In the genomic region with DNA sequence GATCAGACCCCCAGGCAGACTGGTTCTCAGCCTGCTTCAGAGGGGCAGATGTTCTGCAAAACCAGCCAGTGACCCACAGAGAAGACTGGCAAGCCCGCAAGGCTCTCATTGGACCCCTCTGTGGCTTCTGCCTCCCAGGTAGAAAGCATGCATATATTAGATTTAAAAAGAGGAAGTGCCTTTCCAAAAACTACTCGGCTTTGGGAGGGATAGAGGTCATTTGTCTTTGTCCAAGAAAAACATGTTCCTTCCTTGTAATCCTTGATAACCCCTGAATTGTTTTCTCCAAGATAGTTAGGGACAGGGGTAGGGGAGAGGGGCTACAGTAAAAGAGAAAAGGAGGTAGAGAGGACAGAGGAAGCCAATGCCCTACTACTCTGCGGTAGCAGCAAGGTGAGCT, we compare ENCODE assay signal across 29 cellular contexts. TPM values are rescaled to one million over a fixed set of nuclear protein-coding genes. Genes with fewer than 3 reads are reported as not detected.
A peak's percentile ranks its signal among the peaks of the same experiment; 100 is the strongest.
DNase-seq lines count a peak whose midpoint lies in the region; ATAC-seq and TF ChIP-seq lines count a peak whose summit lies in the region.
"Had no signal": no experiment of that assay in that cellular context is flagged by ENCODE, and none has a peak within 500 bp of the region (broad histone marks: within the 10 kb centered on the region; RNA-seq: fewer than 3 reads in every experiment).

No MANE protein-coding gene starts in this region.

- H3K4me1 ChIP-seq in DND-41 (ENCODE audit: insufficient read depth, low read length) (peaks cover 87% of the 10 kb centered on the region), OCI-LY3 (ENCODE audit: low read length) (peaks cover 24% of the 10 kb centered on the region), esophagus muscularis mucosa (peaks cover 0 to 17% (median under 1%) of the 10 kb centered on the region in 4 donors), Peyer's patch (no peaks in the 10 kb centered on the region)
- H3K4me1 ChIP-seq: HAP-1 had no signal

- H3K79me2 ChIP-seq in DND-41 (ENCODE audit: insufficient read depth, low read length) = peaks cover 100% of the 10 kb centered on the region
- peaks cover 22% of the 10 kb centered on the region for H3K79me2 ChIP-seq in OCI-LY3 (ENCODE audit: low read length)

- no peak overlapping the region for H3K4me3 ChIP-seq in DND-41 (ENCODE audit: low read depth in 1 of 2, low read length in 2 of 2)
- no peak overlapping the region for H3K4me3 ChIP-seq in OCI-LY3 (ENCODE audit: low read length)
- H3K4me3 ChIP-seq in esophagus muscularis mucosa = no peak overlapping the region
- H3K4me3 ChIP-seq in Peyer's patch = no peak overlapping the region
- H3K4me3 ChIP-seq: A549, HAP-1, SJCRH30 had no signal

- TF ChIP-seq POLR2A in esophagus muscularis mucosa (IDR thresholded peaks at IDR 0.05; ENCODE audit: low read depth) = no peak
- no peak for TF ChIP-seq POLR2A in Peyer's patch (IDR thresholded peaks at IDR 0.05)

- H3K27me3 Mint-ChIP-seq in endothelial cell (ENCODE audit: unreplicated experiment) = peaks cover 1% of the 10 kb centered on the region
- H3K27me3 Mint-ChIP-seq: T-helper 17 cell had no signal

- intact Hi-C loops in esophagus muscularis mucosa (cut with DNase I) = no loop called here

- no peak for DNase-seq in DND-41
- DNase-seq in KBM-7 = peak; percentile 43
- peak; percentile 14 for DNase-seq in esophagus muscularis mucosa (ENCODE audit: extremely low spot score)
- DNase-seq in NCI-H345 treated with DMSO at 0.1 percent for 48 hours (lab: John Stamatoyannopoulos, UW; ENCODE audit: unreplicated experiment) = no peak
- no peak for DNase-seq in Peyer's patch
- no peak for DNase-seq in endothelial cell (ENCODE audit: low spot score)
- DNase-seq: Caco-2; CD8-positive, alpha-beta T cell; DMS79; GF-D8; GOT3; HFFc6; KG1; MV-4-11; NCI-H1105 treated with DMSO at 0.1 percent for 48 hours; NCI-H146; NCI-H1930; NCI-H2107; NCI-H524 treated with DMSO at 0.1 percent for 48 hours; NCI-H774; PC-3; SJCRH30; T-helper 17 cell had no signal

- H3K9me3 Mint-ChIP-seq in endothelial cell (ENCODE audit: unreplicated experiment) = no peaks in the 10 kb centered on the region
- H3K9me3 Mint-ChIP-seq: HFFc6 had no signal

- WGBS in esophagus muscularis mucosa = 66% methylated on average over 3 of the region's 3 CpGs

- H3K4me2 ChIP-seq in DND-41 (ENCODE audit: insufficient read depth, low read length) (peak overlapping the region; percentile 19), OCI-LY3 (ENCODE audit: low read length) (peak overlapping the region; percentile 54)
- H3K4me2 ChIP-seq: A549 had no signal

- no peak overlapping the region for H3K27ac Mint-ChIP-seq in endothelial cell (ENCODE audit: unreplicated experiment)
- H3K27ac Mint-ChIP-seq: CD8-positive, alpha-beta T cell; HFFc6 had no signal

- H3K27me3 ChIP-seq in DND-41 (ENCODE audit: insufficient read depth, low read length, poor library complexity) (no peaks in the 10 kb centered on the region), OCI-LY3 (ENCODE audit: low read depth, low read length) (no peaks in the 10 kb centered on the region), esophagus muscularis mucosa (no peaks in the 10 kb centered on the region), Peyer's patch (no peaks in the 10 kb centered on the region)
- H3K27me3 ChIP-seq: SJCRH30 had no signal

- no peaks in the 10 kb centered on the region for H3K36me3 Mint-ChIP-seq in endothelial cell (ENCODE audit: low read depth, unreplicated experiment)
- H3K36me3 Mint-ChIP-seq: CD8-positive, alpha-beta T cell had no signal

- H3K4me1 Mint-ChIP-seq in endothelial cell (ENCODE audit: unreplicated experiment) = peaks cover 10% of the 10 kb centered on the region

- H4K20me1 ChIP-seq in DND-41 (ENCODE audit: insufficient read depth, low read length) = peaks cover 42% of the 10 kb centered on the region
- H4K20me1 ChIP-seq in OCI-LY3 (ENCODE audit: insufficient read depth, low read length) = 0 out of 2 replicates have a peak, but pooled peaks cover 5% of the 10 kb centered on the region

- TF ChIP-seq EP300 in esophagus muscularis mucosa (IDR thresholded peaks at IDR 0.05) = no peak

- ATAC-seq in DND-41 (ENCODE audit: insufficient read depth, low read depth) = no peak
- ATAC-seq: A549; CD8-positive, alpha-beta T cell; PC-3; Right ventricle myocardium inferior; SK-N-SH treated with all-trans-retinoic acid at 6 μM for 48 hours; T-helper 17 cell had no signal

- H3K27ac ChIP-seq in DND-41 (ENCODE audit: low read length) (peak overlapping the region; percentile 75), OCI-LY3 (ENCODE audit: low read length) (no peak overlapping the region), esophagus muscularis mucosa (replicated peaks in 1 of 4) (no peak overlapping the region), Peyer's patch (no peak overlapping the region)
- H3K27ac ChIP-seq: A549, C4-2B, SJCRH30 had no signal

- in situ Hi-C loops in KBM-7 (cut with MboI; ENCODE audit: low pct_unique_long_range_greater_than_20kb, low sequenced_read_pairs) = no loop called here

- H3K9ac ChIP-seq in DND-41 (ENCODE audit: low read depth, low read length) = 0 out of 2 replicates have a peak overlapping the region, but pooled peaks have one; percentile 8
- no peak overlapping the region for H3K9ac ChIP-seq in OCI-LY3 (ENCODE audit: low read length)

- no peak overlapping the region for H3K4me3 Mint-ChIP-seq in endothelial cell (ENCODE audit: unreplicated experiment)
- H3K4me3 Mint-ChIP-seq: CD8-positive, alpha-beta T cell; HFFc6; T-helper 17 cell had no signal

- H3K9me3 ChIP-seq in DND-41 (ENCODE audit: insufficient read depth, low read length, severe bottlenecking) (no peaks in the 10 kb centered on the region), OCI-LY3 (ENCODE audit: insufficient read depth, low read length) (0 out of 2 replicates have a peak, but pooled peaks cover 5% of the 10 kb centered on the region), esophagus muscularis mucosa (no peaks in the 10 kb centered on the region), Peyer's patch (no peaks in the 10 kb centered on the region)
- H3K9me3 ChIP-seq: A549, Caco-2, HAP-1, SJCRH30 had no signal

- no peak overlapping the region for H2AFZ ChIP-seq in DND-41 (ENCODE audit: low read depth, low read length)
- no peak overlapping the region for H2AFZ ChIP-seq in OCI-LY3 (ENCODE audit: low read depth, low read length)

- no peak for TF ChIP-seq CTCF in DND-41 (IDR thresholded peaks at IDR 0.05; ENCODE audit: borderline replicate concordance, extremely low read depth, low read length, poor library complexity, severe bottlenecking)
- no peak for TF ChIP-seq CTCF in OCI-LY3 (IDR thresholded peaks at IDR 0.05; ENCODE audit: low read depth, low read length)
- no peak for TF ChIP-seq CTCF in esophagus muscularis mucosa (IDR thresholded peaks at IDR 0.05)
- TF ChIP-seq CTCF in Peyer's patch (IDR thresholded peaks at IDR 0.05) = no peak
- TF ChIP-seq CTCF in endothelial cell (IDR thresholded peaks at IDR 0.05; ENCODE audit: unreplicated experiment) = no peak

- H3K36me3 ChIP-seq in DND-41 (ENCODE audit: insufficient read depth, low read length) = peaks cover 17% of the 10 kb centered on the region
- H3K36me3 ChIP-seq in OCI-LY3 (replicated peaks; ENCODE audit: low read depth, low read length) = peaks cover 6% of the 10 kb centered on the region
- H3K36me3 ChIP-seq in esophagus muscularis mucosa = no peaks in the 10 kb centered on the region
- no peaks in the 10 kb centered on the region for H3K36me3 ChIP-seq in Peyer's patch
- H3K36me3 ChIP-seq: HAP-1, SJCRH30 had no signal

RNA-seq across cellular contexts. Expression of gene HIVEP3, which starts 11.7 kb away (rescaled TPM):
- total RNA-seq in esophagus muscularis mucosa = 1 to 10 TPM; 1.4 to 3.0 (median 2.3) TPM
- total RNA-seq in Peyer's patch = 1 to 10 TPM; 4.6 to 8.3 (median 6.5) TPM
- total RNA-seq in endothelial cell (ENCODE audit: unreplicated experiment) = 8.9 TPM

Comparison
In these comparisons a context has a peak if more than half of its experiments do, and no peak if none do; other contexts are left out.
1. DNase-seq: peak in KBM-7 (single experiment) and esophagus muscularis mucosa (single experiment); none in DND-41 (single experiment), NCI-H345 treated with DMSO at 0.1 percent for 48 hours (single experiment), Peyer's patch (0 of 3) and endothelial cell (single experiment).